8 cellular contexts compared by ENCODE assay signal in the genomic region with DNA sequence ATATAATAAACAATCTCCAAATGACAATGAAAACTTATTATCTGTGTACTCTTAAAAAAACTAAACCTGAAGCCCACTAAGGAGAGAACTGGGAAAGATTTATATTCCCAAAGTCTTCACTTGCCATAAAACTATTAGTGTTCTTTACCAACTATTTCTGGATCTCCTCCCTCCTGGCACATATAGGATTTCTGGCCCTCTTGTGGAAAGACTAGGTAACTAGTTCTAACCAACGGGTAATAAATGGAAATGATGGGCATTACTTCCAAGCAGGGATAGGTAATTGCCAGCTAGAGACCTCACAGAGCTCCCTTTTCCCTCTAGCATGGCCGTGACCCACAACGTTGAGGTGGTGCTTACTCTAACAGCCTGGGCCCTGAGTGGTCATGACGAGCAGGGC.
DNase-seq lines count a peak whose midpoint lies in the region; ATAC-seq and TF ChIP-seq lines count a peak whose summit lies in the region.

No MANE protein-coding gene starts in this region.

- H3K36me3 ChIP-seq in H7 (replicated peaks; ENCODE audit: control insufficient read depth, insufficient read depth, low read length), result no peaks in the 10 kb centered on the region

- peak; percentile 18 for TF ChIP-seq CTCF in AG04449 (IDR thresholded peaks at IDR 0.05; ENCODE audit: insufficient read depth, low read length, missing control alignments)

- CTCF ChIA-PET in AG04449 (lab: Yijun Ruan, JAX), result interaction anchor here (0.9 to 2.1 kb wide), 3 partner anchors 9 to 334 kb away, joined by 3 to 10 read pairs (median 4); no protein-coding TSS in a partner anchor
- CTCF ChIA-PET in activated CD4-positive, alpha-beta memory T cell treated with anti-CD3 and anti-CD28 coated beads, Interleukin-2, amount 10 ng/mL, durations not matched to agents 7 days and 5 days (lab: Charles Lee), result no interaction called here

- no peak overlapping the region for H3K27ac Mint-ChIP-seq in activated CD4-positive, alpha-beta memory T cell treated with anti-CD3 and anti-CD28 coated beads, Interleukin-2, amount 10 ng/mL, durations not matched to agents 7 days and 5 days

- no peaks in the 10 kb centered on the region for H3K27me3 ChIP-seq in H7 (ENCODE audit: control insufficient read depth, insufficient read depth, low read length)

- no peaks in the 10 kb centered on the region for H3K4me1 Mint-ChIP-seq in activated CD4-positive, alpha-beta memory T cell treated with anti-CD3 and anti-CD28 coated beads, Interleukin-2, amount 10 ng/mL, durations not matched to agents 7 days and 5 days

- H3K9me3 Mint-ChIP-seq in activated CD4-positive, alpha-beta memory T cell treated with anti-CD3 and anti-CD28 coated beads, Interleukin-2, amount 10 ng/mL, durations not matched to agents 7 days and 5 days, result no peaks in the 10 kb centered on the region

- no peak overlapping the region for H3K4me3 Mint-ChIP-seq in activated CD4-positive, alpha-beta memory T cell treated with anti-CD3 and anti-CD28 coated beads, Interleukin-2, amount 10 ng/mL, durations not matched to agents 7 days and 5 days

- peaks cover 19% of the 10 kb centered on the region for H3K27me3 Mint-ChIP-seq in activated CD4-positive, alpha-beta memory T cell treated with anti-CD3 and anti-CD28 coated beads, Interleukin-2, amount 10 ng/mL, durations not matched to agents 7 days and 5 days

- DNase-seq in AG04449 (ENCODE audit: low read depth, low spot score) (no peak), H7 (peak; percentile 40), RPMI7951 (ENCODE audit: low read depth) (peak; percentile 60), foreskin melanocyte (peak; percentile 20), germinal center (ENCODE audit: low spot score) (no peak), cerebellar nuclear complex (lab: John Stamatoyannopoulos, UW) (no peak)
- no peak for DNase-seq in activated CD4-positive, alpha-beta memory T cell treated with anti-CD3 and anti-CD28 coated beads, Interleukin-2, amount 10 ng/mL, durations not matched to agents 7 days and 5 days

- no peak for ATAC-seq in HG03159 (IDR thresholded peaks at IDR 0.05; ENCODE audit: unreplicated experiment)

- no peak overlapping the region for H3K4me3 ChIP-seq in AG04449 (ENCODE audit: low read depth, low read length)
- H3K4me3 ChIP-seq in H7 (ENCODE audit: insufficient read depth, low read depth, low read length), result no peak overlapping the region

- POLR2A ChIA-PET in AG04449 (lab: Yijun Ruan, JAX), result no interaction called here
- POLR2A ChIA-PET in activated CD4-positive, alpha-beta memory T cell treated with anti-CD3 and anti-CD28 coated beads, Interleukin-2, amount 10 ng/mL, durations not matched to agents 7 days and 5 days (lab: Charles Lee), result no interaction called here

- H3K36me3 Mint-ChIP-seq in activated CD4-positive, alpha-beta memory T cell treated with anti-CD3 and anti-CD28 coated beads, Interleukin-2, amount 10 ng/mL, durations not matched to agents 7 days and 5 days (ENCODE audit: low read depth), result no peaks in the 10 kb centered on the region

Comparison
In these comparisons a context has a peak if more than half of its experiments do, and no peak if none do; other contexts are left out.
1. DNase-seq: peak in H7 (single experiment), RPMI7951 (single experiment) and foreskin melanocyte (single experiment); none in AG04449 (single experiment), germinal center (single experiment), activated CD4-positive, alpha-beta memory T cell treated with anti-CD3 and anti-CD28 coated beads, Interleukin-2, amount 10 ng/mL, durations not matched to agents 7 days and 5 days (single experiment) and cerebellar nuclear complex (0 of 2).